1 cellular context compared by ENCODE assay signal in genomic region chr17:77287432-77288068, GRCh38.
TF ChIP-seq lines count a peak whose summit lies in the region.

No MANE protein-coding gene starts in this region.

TF ChIP-seq in HepG2, 621 proteins besides CTCF, POLR2A, EP300 and RAD21 (continued from another document and continues in another):
- TF ChIP-seq, protein P1, sequence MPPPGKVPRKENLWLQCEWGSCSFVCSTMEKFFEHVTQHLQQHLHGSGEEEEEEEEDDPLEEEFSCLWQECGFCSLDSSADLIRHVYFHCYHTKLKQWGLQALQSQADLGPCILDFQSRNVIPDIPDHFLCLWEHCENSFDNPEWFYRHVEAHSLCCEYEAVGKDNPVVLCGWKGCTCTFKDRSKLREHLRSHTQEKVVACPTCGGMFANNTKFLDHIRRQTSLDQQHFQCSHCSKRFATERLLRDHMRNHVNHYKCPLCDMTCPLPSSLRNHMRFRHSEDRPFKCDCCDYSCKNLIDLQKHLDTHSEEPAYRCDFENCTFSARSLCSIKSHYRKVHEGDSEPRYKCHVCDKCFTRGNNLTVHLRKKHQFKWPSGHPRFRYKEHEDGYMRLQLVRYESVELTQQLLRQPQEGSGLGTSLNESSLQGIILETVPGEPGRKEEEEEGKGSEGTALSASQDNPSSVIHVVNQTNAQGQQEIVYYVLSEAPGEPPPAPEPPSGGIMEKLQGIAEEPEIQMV (CRISPR knock-in tag; IDR thresholded peaks at IDR 0.05; ENCODE audit: low read depth), result no peak
- TF ChIP-seq, protein P2, sequence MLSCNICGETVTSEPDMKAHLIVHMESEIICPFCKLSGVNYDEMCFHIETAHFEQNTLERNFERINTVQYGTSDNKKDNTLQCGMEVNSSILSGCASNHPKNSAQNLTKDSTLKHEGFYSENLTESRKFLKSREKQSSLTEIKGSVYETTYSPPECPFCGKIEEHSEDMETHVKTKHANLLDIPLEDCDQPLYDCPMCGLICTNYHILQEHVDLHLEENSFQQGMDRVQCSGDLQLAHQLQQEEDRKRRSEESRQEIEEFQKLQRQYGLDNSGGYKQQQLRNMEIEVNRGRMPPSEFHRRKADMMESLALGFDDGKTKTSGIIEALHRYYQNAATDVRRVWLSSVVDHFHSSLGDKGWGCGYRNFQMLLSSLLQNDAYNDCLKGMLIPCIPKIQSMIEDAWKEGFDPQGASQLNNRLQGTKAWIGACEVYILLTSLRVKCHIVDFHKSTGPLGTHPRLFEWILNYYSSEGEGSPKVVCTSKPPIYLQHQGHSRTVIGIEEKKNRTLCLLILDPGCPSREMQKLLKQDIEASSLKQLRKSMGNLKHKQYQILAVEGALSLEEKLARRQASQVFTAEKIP (CRISPR knock-in tag; IDR thresholded peaks at IDR 0.05; ENCODE audit: borderline replicate concordance), result no peak
- no peak for TF ChIP-seq TOE1 (CRISPR knock-in tag; IDR thresholded peaks at IDR 0.05)
- TF ChIP-seq, protein P3, sequence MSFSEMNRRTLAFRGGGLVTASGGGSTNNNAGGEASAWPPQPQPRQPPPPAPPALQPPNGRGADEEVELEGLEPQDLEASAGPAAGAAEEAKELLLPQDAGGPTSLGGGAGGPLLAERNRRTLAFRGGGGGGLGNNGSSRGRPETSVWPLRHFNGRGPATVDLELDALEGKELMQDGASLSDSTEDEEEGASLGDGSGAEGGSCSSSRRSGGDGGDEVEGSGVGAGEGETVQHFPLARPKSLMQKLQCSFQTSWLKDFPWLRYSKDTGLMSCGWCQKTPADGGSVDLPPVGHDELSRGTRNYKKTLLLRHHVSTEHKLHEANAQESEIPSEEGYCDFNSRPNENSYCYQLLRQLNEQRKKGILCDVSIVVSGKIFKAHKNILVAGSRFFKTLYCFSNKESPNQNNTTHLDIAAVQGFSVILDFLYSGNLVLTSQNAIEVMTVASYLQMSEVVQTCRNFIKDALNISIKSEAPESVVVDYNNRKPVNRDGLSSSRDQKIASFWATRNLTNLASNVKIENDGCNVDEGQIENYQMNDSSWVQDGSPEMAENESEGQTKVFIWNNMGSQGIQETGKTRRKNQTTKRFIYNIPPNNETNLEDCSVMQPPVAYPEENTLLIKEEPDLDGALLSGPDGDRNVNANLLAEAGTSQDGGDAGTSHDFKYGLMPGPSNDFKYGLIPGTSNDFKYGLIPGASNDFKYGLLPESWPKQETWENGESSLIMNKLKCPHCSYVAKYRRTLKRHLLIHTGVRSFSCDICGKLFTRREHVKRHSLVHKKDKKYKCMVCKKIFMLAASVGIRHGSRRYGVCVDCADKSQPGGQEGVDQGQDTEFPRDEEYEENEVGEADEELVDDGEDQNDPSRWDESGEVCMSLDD (CRISPR knock-in tag; IDR thresholded peaks at IDR 0.05; ENCODE audit: borderline replicate concordance), result no peak
- peak; percentile 18; the same call in 1 of the 2 replicates for TF ChIP-seq IRF2 (CRISPR knock-in tag; IDR thresholded peaks at IDR 0.05)
- TF ChIP-seq NFYB (CRISPR knock-in tag; IDR thresholded peaks at IDR 0.05), result no peak
- TF ChIP-seq, protein P4, sequence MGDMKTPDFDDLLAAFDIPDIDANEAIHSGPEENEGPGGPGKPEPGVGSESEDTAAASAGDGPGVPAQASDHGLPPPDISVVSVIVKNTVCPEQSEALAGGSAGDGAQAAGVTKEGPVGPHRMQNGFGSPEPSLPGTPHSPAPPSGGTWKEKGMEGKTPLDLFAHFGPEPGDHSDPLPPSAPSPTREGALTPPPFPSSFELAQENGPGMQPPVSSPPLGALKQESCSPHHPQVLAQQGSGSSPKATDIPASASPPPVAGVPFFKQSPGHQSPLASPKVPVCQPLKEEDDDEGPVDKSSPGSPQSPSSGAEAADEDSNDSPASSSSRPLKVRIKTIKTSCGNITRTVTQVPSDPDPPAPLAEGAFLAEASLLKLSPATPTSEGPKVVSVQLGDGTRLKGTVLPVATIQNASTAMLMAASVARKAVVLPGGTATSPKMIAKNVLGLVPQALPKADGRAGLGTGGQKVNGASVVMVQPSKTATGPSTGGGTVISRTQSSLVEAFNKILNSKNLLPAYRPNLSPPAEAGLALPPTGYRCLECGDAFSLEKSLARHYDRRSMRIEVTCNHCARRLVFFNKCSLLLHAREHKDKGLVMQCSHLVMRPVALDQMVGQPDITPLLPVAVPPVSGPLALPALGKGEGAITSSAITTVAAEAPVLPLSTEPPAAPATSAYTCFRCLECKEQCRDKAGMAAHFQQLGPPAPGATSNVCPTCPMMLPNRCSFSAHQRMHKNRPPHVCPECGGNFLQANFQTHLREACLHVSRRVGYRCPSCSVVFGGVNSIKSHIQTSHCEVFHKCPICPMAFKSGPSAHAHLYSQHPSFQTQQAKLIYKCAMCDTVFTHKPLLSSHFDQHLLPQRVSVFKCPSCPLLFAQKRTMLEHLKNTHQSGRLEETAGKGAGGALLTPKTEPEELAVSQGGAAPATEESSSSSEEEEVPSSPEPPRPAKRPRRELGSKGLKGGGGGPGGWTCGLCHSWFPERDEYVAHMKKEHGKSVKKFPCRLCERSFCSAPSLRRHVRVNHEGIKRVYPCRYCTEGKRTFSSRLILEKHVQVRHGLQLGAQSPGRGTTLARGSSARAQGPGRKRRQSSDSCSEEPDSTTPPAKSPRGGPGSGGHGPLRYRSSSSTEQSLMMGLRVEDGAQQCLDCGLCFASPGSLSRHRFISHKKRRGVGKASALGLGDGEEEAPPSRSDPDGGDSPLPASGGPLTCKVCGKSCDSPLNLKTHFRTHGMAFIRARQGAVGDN (CRISPR knock-in tag; IDR thresholded peaks at IDR 0.05), result peak; percentile 4; the same call in 1 of the 2 replicates
- TF ChIP-seq, protein P5, sequence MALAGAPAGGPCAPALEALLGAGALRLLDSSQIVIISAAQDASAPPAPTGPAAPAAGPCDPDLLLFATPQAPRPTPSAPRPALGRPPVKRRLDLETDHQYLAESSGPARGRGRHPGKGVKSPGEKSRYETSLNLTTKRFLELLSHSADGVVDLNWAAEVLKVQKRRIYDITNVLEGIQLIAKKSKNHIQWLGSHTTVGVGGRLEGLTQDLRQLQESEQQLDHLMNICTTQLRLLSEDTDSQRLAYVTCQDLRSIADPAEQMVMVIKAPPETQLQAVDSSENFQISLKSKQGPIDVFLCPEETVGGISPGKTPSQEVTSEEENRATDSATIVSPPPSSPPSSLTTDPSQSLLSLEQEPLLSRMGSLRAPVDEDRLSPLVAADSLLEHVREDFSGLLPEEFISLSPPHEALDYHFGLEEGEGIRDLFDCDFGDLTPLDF (CRISPR knock-in tag; IDR thresholded peaks at IDR 0.05), result no peak
- TF ChIP-seq, protein P6, sequence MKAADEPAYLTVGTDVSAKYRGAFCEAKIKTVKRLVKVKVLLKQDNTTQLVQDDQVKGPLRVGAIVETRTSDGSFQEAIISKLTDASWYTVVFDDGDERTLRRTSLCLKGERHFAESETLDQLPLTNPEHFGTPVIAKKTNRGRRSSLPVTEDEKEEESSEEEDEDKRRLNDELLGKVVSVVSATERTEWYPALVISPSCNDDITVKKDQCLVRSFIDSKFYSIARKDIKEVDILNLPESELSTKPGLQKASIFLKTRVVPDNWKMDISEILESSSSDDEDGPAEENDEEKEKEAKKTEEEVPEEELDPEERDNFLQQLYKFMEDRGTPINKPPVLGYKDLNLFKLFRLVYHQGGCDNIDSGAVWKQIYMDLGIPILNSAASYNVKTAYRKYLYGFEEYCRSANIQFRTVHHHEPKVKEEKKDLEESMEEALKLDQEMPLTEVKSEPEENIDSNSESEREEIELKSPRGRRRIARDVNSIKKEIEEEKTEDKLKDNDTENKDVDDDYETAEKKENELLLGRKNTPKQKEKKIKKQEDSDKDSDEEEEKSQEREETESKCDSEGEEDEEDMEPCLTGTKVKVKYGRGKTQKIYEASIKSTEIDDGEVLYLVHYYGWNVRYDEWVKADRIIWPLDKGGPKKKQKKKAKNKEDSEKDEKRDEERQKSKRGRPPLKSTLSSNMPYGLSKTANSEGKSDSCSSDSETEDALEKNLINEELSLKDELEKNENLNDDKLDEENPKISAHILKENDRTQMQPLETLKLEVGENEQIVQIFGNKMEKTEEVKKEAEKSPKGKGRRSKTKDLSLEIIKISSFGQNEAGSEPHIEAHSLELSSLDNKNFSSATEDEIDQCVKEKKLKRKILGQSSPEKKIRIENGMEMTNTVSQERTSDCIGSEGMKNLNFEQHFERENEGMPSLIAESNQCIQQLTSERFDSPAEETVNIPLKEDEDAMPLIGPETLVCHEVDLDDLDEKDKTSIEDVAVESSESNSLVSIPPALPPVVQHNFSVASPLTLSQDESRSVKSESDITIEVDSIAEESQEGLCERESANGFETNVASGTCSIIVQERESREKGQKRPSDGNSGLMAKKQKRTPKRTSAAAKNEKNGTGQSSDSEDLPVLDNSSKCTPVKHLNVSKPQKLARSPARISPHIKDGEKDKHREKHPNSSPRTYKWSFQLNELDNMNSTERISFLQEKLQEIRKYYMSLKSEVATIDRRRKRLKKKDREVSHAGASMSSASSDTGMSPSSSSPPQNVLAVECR (CRISPR knock-in tag; IDR thresholded peaks at IDR 0.05; ENCODE audit: borderline replicate concordance), result no peak
- TF ChIP-seq ZNF296 (CRISPR knock-in tag; conservative IDR thresholded peaks at IDR 0.05), result no peak
- TF ChIP-seq REL (CRISPR knock-in tag; conservative IDR thresholded peaks at IDR 0.05), result no peak
- TF ChIP-seq, protein P7, sequence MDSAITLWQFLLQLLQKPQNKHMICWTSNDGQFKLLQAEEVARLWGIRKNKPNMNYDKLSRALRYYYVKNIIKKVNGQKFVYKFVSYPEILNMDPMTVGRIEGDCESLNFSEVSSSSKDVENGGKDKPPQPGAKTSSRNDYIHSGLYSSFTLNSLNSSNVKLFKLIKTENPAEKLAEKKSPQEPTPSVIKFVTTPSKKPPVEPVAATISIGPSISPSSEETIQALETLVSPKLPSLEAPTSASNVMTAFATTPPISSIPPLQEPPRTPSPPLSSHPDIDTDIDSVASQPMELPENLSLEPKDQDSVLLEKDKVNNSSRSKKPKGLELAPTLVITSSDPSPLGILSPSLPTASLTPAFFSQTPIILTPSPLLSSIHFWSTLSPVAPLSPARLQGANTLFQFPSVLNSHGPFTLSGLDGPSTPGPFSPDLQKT (CRISPR knock-in tag; IDR thresholded peaks at IDR 0.05; ENCODE audit: borderline replicate concordance), result no peak
- TF ChIP-seq MAZ (IDR thresholded peaks at IDR 0.05; ENCODE audit: borderline replicate concordance, low read depth, low read length), result no peak
- no peak for TF ChIP-seq MAZ (CRISPR knock-in tag; IDR thresholded peaks at IDR 0.05; ENCODE audit: low read depth)
- TF ChIP-seq, protein P8, sequence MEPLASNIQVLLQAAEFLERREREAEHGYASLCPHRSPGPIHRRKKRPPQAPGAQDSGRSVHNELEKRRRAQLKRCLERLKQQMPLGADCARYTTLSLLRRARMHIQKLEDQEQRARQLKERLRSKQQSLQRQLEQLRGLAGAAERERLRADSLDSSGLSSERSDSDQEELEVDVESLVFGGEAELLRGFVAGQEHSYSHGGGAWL (CRISPR knock-in tag; IDR thresholded peaks at IDR 0.05), result no peak
- TF ChIP-seq, protein P9, sequence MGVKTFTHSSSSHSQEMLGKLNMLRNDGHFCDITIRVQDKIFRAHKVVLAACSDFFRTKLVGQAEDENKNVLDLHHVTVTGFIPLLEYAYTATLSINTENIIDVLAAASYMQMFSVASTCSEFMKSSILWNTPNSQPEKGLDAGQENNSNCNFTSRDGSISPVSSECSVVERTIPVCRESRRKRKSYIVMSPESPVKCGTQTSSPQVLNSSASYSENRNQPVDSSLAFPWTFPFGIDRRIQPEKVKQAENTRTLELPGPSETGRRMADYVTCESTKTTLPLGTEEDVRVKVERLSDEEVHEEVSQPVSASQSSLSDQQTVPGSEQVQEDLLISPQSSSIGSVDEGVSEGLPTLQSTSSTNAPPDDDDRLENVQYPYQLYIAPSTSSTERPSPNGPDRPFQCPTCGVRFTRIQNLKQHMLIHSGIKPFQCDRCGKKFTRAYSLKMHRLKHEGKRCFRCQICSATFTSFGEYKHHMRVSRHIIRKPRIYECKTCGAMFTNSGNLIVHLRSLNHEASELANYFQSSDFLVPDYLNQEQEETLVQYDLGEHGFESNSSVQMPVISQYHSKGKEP (CRISPR knock-in tag; IDR thresholded peaks at IDR 0.05), result no peak
- no peak for TF ChIP-seq ZNF772 (CRISPR knock-in tag; IDR thresholded peaks at IDR 0.05)
- TF ChIP-seq BHLHE40 (IDR thresholded peaks at IDR 0.05; ENCODE audit: low read length), result no peak
- no peak for TF ChIP-seq ZNF10 (CRISPR knock-in tag; IDR thresholded peaks at IDR 0.05; ENCODE audit: borderline replicate concordance, low read depth)
- TF ChIP-seq SALL2 (CRISPR knock-in tag; IDR thresholded peaks at IDR 0.05), result no peak
- no peak for TF ChIP-seq BCL3 (CRISPR knock-in tag; IDR thresholded peaks at IDR 0.05)
- TF ChIP-seq FOSL1 (CRISPR knock-in tag; IDR thresholded peaks at IDR 0.05; ENCODE audit: borderline replicate concordance), result 0 out of 2 replicates have a peak, but pooled peaks have one; percentile 5
- TF ChIP-seq ARNTL (CRISPR knock-in tag; IDR thresholded peaks at IDR 0.05), result no peak
- 0 out of 2 replicates have a peak, but pooled peaks have one; percentile 37 for TF ChIP-seq SAFB2 (CRISPR knock-in tag; IDR thresholded peaks at IDR 0.05; ENCODE audit: borderline replicate concordance, low read depth)
- TF ChIP-seq, protein P10, sequence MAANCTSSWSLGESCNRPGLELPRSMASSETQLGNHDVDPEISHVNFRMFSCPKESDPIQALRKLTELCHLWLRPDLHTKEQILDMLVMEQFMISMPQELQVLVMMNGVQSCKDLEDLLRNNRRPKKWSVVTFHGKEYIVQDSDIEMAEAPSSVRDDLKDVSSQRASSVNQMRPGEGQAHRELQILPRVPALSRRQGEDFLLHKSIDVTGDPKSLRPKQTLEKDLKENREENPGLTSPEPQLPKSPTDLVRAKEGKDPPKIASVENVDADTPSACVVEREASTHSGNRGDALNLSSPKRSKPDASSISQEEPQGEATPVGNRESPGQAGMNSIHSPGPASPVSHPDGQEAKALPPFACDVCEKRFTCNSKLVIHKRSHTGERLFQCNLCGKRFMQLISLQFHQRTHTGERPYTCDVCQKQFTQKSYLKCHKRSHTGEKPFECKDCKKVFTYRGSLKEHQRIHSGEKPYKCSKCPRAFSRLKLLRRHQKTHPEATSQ (CRISPR knock-in tag; IDR thresholded peaks at IDR 0.05; ENCODE audit: borderline replicate concordance), result no peak
- TF ChIP-seq ZNF251 (CRISPR knock-in tag; IDR thresholded peaks at IDR 0.05), result no peak
- TF ChIP-seq TARDBP (CRISPR knock-in tag; IDR thresholded peaks at IDR 0.05), result no peak; the same call in 1 of the 2 replicates
- TF ChIP-seq ZNF709 (CRISPR knock-in tag; IDR thresholded peaks at IDR 0.05), result no peak
- TF ChIP-seq, protein P11, sequence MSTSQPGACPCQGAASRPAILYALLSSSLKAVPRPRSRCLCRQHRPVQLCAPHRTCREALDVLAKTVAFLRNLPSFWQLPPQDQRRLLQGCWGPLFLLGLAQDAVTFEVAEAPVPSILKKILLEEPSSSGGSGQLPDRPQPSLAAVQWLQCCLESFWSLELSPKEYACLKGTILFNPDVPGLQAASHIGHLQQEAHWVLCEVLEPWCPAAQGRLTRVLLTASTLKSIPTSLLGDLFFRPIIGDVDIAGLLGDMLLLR (CRISPR knock-in tag; IDR thresholded peaks at IDR 0.05), result no peak
- TF ChIP-seq SMC3 (IDR thresholded peaks at IDR 0.05; ENCODE audit: low read length), result no peak
- peak; percentile 43; the same call in 1 of the 2 replicates for TF ChIP-seq SOX5 (CRISPR knock-in tag; IDR thresholded peaks at IDR 0.05; ENCODE audit: borderline replicate concordance)
- no peak; the same call in 1 of the 2 replicates for TF ChIP-seq GTF3A (CRISPR knock-in tag; conservative IDR thresholded peaks at IDR 0.05)
- no peak for TF ChIP-seq KMT2B (CRISPR knock-in tag; IDR thresholded peaks at IDR 0.05)
- no peak for TF ChIP-seq PHF5A (CRISPR knock-in tag; IDR thresholded peaks at IDR 0.05; ENCODE audit: low read depth, unreplicated experiment)
